In the genomic region with DNA sequence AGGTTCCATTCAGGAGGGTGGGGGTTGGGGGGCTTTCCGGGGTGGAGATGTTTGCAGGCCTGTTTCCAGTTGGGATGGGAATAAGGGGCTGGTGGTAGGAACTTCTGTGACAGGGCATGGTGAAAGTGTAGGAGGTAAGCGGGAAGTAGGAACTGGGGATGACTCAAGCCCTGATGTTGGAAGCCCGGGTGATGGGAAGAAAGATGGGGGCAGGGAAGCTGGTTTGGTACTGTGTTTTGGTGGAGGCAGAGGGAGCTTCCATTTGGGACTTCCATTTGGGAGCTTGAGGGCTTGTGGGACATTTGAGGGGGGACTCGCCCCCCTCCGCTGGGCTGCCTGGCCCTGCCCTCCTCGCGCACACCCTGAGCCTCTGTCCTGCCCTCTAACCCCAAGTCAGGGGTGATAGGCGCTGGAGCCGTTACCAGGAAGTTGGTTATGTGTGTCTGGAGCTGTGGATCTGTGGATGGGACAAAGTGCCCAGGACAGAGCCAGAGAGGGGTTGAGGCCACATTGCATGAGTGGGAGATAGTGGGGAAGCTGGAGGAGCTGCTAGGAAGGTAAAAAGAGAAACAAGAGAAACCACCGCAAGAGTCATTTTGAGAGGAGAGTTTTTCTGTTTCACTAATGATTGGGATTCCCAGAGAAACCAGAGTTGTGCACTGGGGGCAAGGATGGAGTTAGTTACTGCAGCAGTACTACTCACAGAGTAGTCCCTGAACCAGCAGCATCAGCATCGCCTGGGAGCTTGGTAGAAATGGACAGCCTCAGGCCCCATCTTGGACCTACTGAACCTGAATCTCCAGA, we compare ENCODE assay signal across 12 cellular contexts. TPM values are rescaled to one million over a fixed set of nuclear protein-coding genes. Genes with fewer than 3 reads are reported as not detected.
DNase-seq lines count a peak whose midpoint lies in the region; ATAC-seq and TF ChIP-seq lines count a peak whose summit lies in the region.
"Had no signal": no experiment of that assay in that cellular context is flagged by ENCODE, and none has a peak within 500 bp of the region (broad histone marks: within the 10 kb centered on the region; RNA-seq: fewer than 3 reads in every experiment).

No MANE protein-coding gene starts in this region.

- intact Hi-C loops in lower lobe of right lung (cut with DNase I): no loop called here
- intact Hi-C loops in left colon (cut with DNase I, micrococcal nuclease): loop anchor here in 1 of 2 donors (10.0 kb wide), 1 partner anchor 50 kb away; a partner anchor contains a TSS

- H3K9me3 ChIP-seq in lower lobe of right lung: no peaks in the 10 kb centered on the region
- H3K9me3 ChIP-seq: thoracic aorta had no signal

- POLR2A ChIA-PET in GM10248 (lab: Yijun Ruan, JAX): interaction anchor here (1.3 kb wide), 1 partner anchor 14 kb away, joined by 3 read pairs; no protein-coding TSS in a partner anchor
- POLR2A ChIA-PET in RWPE1 (lab: Yijun Ruan, JAX; ENCODE audit: low non-redundant PET): no interaction called here

- ATAC-seq in lower lobe of right lung (no peak), left colon (no peak), GM21381 (IDR thresholded peaks at IDR 0.05; ENCODE audit: unreplicated experiment) (no peak), GM21528 (IDR thresholded peaks at IDR 0.05; ENCODE audit: low FRiP score, unreplicated experiment) (no peak)

- peaks cover 10% of the 10 kb centered on the region for H3K36me3 ChIP-seq in lower lobe of right lung
- H3K36me3 ChIP-seq: thoracic aorta had no signal

- peaks cover 60% of the 10 kb centered on the region for H3K4me1 ChIP-seq in lower lobe of right lung

- H3K27ac Mint-ChIP-seq in progenitor cell of endocrine pancreas: no peak overlapping the region

- peak; percentile 60 for DNase-seq in GM10248 (ENCODE audit: extremely low spot score)
- DNase-seq in RWPE1 (ENCODE audit: low spot score): no peak
- DNase-seq in lower lobe of right lung: peak; percentile 36
- no peak for DNase-seq in left colon
- no peak for DNase-seq in progenitor cell of endocrine pancreas (ENCODE audit: low spot score, unreplicated experiment)
- DNase-seq: NCI-H69, T-helper 9 cell had no signal

- H3K27me3 ChIP-seq in lower lobe of right lung (ENCODE audit: low read depth): no peaks in the 10 kb centered on the region

- no peak overlapping the region for H3K4me3 Mint-ChIP-seq in progenitor cell of endocrine pancreas (ENCODE audit: low read depth)

- peak; percentile 11 for TF ChIP-seq POLR2A in GM19193 (IDR thresholded peaks at IDR 0.05; ENCODE audit: extremely low read depth, insufficient read depth, insufficient read length)

- TF ChIP-seq CTCF in GM10248 (IDR thresholded peaks at IDR 0.05; ENCODE audit: control extremely low read depth, extremely low read depth, low read depth, missing control alignments) (no peak), RWPE1 (conservative IDR thresholded peaks at IDR 0.05; ENCODE audit: low read depth) (no peak), lower lobe of right lung (IDR thresholded peaks at IDR 0.05) (no peak), progenitor cell of endocrine pancreas (IDR thresholded peaks at IDR 0.05; ENCODE audit: unreplicated experiment) (no peak)

- CTCF ChIA-PET in GM10248 (lab: Yijun Ruan, JAX): interaction anchor here (0.6 to 35.5 kb wide), 10 partner anchors 14 to 93 kb away, joined by 3 to 734 read pairs (median 4); a partner anchor contains a TSS
- CTCF ChIA-PET in RWPE1 (lab: Yijun Ruan, JAX): interaction anchor here (0.6 to 1.5 kb wide), 10 partner anchors 13 to 251 kb away, joined by 3 to 5 read pairs (median 3); a partner anchor contains a TSS

- peaks cover 16% of the 10 kb centered on the region for H3K4me1 Mint-ChIP-seq in progenitor cell of endocrine pancreas (ENCODE audit: low read depth)

- H3K27ac ChIP-seq in RWPE1 (peak overlapping the region; percentile 89), lower lobe of right lung (no peak overlapping the region)
- H3K27ac ChIP-seq: thoracic aorta had no signal

- H3K4me3 ChIP-seq in lower lobe of right lung: no peak overlapping the region

- H3K36me3 Mint-ChIP-seq in progenitor cell of endocrine pancreas (ENCODE audit: insufficient read depth): no peaks in the 10 kb centered on the region

- H3K27me3 Mint-ChIP-seq in progenitor cell of endocrine pancreas: peaks cover 22% of the 10 kb centered on the region

- no peaks in the 10 kb centered on the region for H3K9me3 Mint-ChIP-seq in progenitor cell of endocrine pancreas (ENCODE audit: low read depth)

RNA-seq across cellular contexts. Expression of a gene that starts 6.6 kb away (rescaled TPM):
- total RNA-seq in lower lobe of right lung (16.2 TPM), left colon (10 to 100 TPM in 1 of 2 donors, 1 to 10 TPM in 1; 5.6 to 12.0 TPM), progenitor cell of endocrine pancreas (13.0 and 15.0 TPM in 2 replicates)

RNA-seq across cellular contexts. Expression of a gene that starts 12.9 kb away (rescaled TPM):
- 108 TPM for total RNA-seq in lower lobe of right lung
- total RNA-seq in left colon: 100 to 1,000 TPM; 139 to 141 TPM
- total RNA-seq in progenitor cell of endocrine pancreas: 106 and 111 TPM in 2 replicates

RNA-seq across cellular contexts. Expression of a gene that starts 19.9 kb away (rescaled TPM):
- not detected for total RNA-seq in lower lobe of right lung
- not detected for total RNA-seq in left colon
- not detected in 2 replicates for total RNA-seq in progenitor cell of endocrine pancreas
- total RNA-seq: endothelial cell of umbilical vein, thoracic aorta had no signal

RNA-seq across cellular contexts. Expression of a gene that starts 36.1 kb away (rescaled TPM):
- total RNA-seq in lower lobe of right lung (not detected), left colon (not detected), progenitor cell of endocrine pancreas (not detected in 2 replicates)
- total RNA-seq: endothelial cell of umbilical vein, thoracic aorta had no signal

RNA-seq across cellular contexts. Expression of a gene that starts 45.0 kb away (rescaled TPM):
- total RNA-seq in lower lobe of right lung: 0.80 TPM
- 10 to 100 TPM in 1 of 2 donors, 1 to 10 TPM in 1; 9.0 to 11.3 TPM for total RNA-seq in left colon
- 4.0 and 4.7 TPM in 2 replicates for total RNA-seq in progenitor cell of endocrine pancreas
- total RNA-seq: thoracic aorta had no signal

Comparison
In these comparisons a context has a peak if more than half of its experiments do, and no peak if none do; other contexts are left out.
1. DNase-seq: peak in GM10248 (single experiment) and lower lobe of right lung (single experiment); none in RWPE1 (single experiment), left colon (0 of 2) and progenitor cell of endocrine pancreas (single experiment).